1 cellular context compared by ENCODE assay signal in the genomic region with DNA sequence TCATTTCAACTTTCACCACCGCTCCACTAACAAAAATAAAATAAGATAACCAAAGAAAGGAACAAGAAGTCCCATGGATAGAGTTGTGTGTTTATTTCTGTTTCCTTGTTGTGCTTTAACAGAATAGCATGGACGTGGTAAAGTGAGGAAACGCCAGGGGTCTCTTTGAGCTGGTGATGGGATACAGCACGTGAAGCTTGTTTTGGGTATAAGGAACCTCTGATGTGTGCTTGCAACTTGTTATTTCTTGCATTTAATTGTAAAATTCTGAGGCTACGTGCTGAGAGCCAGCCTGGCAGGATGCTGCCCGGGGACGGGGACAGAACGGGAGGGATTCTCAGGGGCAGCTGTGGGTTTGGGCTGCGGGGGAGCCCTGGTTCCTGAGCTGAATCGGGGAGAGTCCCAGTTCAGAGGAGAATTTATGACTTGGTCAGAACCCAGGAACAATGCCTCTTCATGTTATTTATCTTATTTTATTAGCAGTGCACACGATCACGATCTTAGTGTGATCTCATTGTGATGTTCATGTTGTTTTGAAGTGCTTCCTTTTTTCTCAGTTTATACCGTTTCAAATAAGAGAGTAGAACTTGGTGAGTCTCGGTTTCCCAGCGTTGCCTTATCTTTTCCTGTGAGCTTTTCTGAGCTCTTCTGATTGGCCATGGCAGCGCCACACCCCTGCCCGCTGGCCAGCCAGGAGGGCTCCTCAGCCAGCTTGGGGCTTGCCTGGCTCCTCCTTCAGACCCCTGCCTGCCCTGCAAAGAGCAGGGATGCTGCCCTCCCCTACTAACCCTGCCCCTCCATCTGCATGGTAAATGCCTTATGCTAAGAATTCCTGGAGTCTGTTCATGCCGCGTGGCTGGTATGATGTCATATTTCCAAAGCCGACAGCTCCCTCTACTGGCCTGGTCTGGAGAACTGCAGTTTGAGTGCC.
TF ChIP-seq lines count a peak whose summit lies in the region.

No MANE protein-coding gene starts in this region.

TF ChIP-seq in HEK293, 187 proteins besides CTCF, POLR2A, EP300 and RAD21 (continued from another document and continues in another):
- TF ChIP-seq ZNF148 (tag by site-specific recombination; IDR thresholded peaks at IDR 0.05; ENCODE audit: borderline replicate concordance) (no peak), GFI1B (tag by site-specific recombination; IDR thresholded peaks at IDR 0.05) (no peak), YY2 (tag by site-specific recombination; IDR thresholded peaks at IDR 0.05) (no peak), ZNF366 (tag by site-specific recombination; conservative IDR thresholded peaks at IDR 0.05) (peak; percentile 74), ZNF433 (tag by site-specific recombination; IDR thresholded peaks at IDR 0.05; ENCODE audit: low read depth) (no peak), ZBTB6 (tag by site-specific recombination; IDR thresholded peaks at IDR 0.05) (no peak), ZNF394 (tag by site-specific recombination; IDR thresholded peaks at IDR 0.05; ENCODE audit: borderline replicate concordance) (peak; percentile 28; the same call in 1 of the 2 replicates), GLI4 (tag by site-specific recombination; IDR thresholded peaks at IDR 0.05) (no peak), ZNF133 (tag by site-specific recombination; IDR thresholded peaks at IDR 0.05) (no peak), ZNF571 (tag by site-specific recombination; IDR thresholded peaks at IDR 0.05) (no peak), ZFHX2 (tag by site-specific recombination; conservative IDR thresholded peaks at IDR 0.05) (no peak), ZNF248 (tag by site-specific recombination; IDR thresholded peaks at IDR 0.05) (no peak), YY1 (tag by site-specific recombination; IDR thresholded peaks at IDR 0.05) (no peak), ZNF157 (tag by site-specific recombination; IDR thresholded peaks at IDR 0.05) (no peak), ZNF26 (tag by site-specific recombination; IDR thresholded peaks at IDR 0.05) (no peak), ZNF19 (tag by site-specific recombination; IDR thresholded peaks at IDR 0.05; ENCODE audit: low read depth) (no peak), HOXD13 (CRISPR knock-in tag; IDR thresholded peaks at IDR 0.05; ENCODE audit: borderline replicate concordance) (no peak), ZNF658 (tag by site-specific recombination; IDR thresholded peaks at IDR 0.05) (no peak), ZXDB (tag by site-specific recombination; IDR thresholded peaks at IDR 0.05) (peak; percentile 92), ZNF354C (tag by site-specific recombination; IDR thresholded peaks at IDR 0.05; ENCODE audit: borderline replicate concordance, low read depth) (no peak), ZNF777 (tag by site-specific recombination; IDR thresholded peaks at IDR 0.05; ENCODE audit: borderline replicate concordance) (no peak), ZNF654 (tag by site-specific recombination; IDR thresholded peaks at IDR 0.05; ENCODE audit: low read depth) (peak; percentile 100), KLF1 (tag by site-specific recombination; IDR thresholded peaks at IDR 0.05) (peak; percentile 73), ZBTB44 (tag by site-specific recombination; IDR thresholded peaks at IDR 0.05) (peak; percentile 92), ZNF560 (tag by site-specific recombination; IDR thresholded peaks at IDR 0.05; ENCODE audit: borderline replicate concordance) (no peak), PRDM6 (tag by site-specific recombination; IDR thresholded peaks at IDR 0.05) (no peak), ZNF202 (tag by site-specific recombination; IDR thresholded peaks at IDR 0.05; ENCODE audit: borderline replicate concordance) (no peak), ZNF214 (tag by site-specific recombination; IDR thresholded peaks at IDR 0.05; ENCODE audit: borderline replicate concordance) (no peak), ZNF221 (tag by site-specific recombination; IDR thresholded peaks at IDR 0.05; ENCODE audit: borderline replicate concordance) (no peak), TRIM28 (IDR thresholded peaks at IDR 0.05; ENCODE audit: borderline replicate concordance, low read length) (peak; percentile 33; the same call in 1 of the 2 replicates), ZNF266 (tag by site-specific recombination; IDR thresholded peaks at IDR 0.05; ENCODE audit: low read depth) (no peak)
- TF ChIP-seq, protein P1, sequence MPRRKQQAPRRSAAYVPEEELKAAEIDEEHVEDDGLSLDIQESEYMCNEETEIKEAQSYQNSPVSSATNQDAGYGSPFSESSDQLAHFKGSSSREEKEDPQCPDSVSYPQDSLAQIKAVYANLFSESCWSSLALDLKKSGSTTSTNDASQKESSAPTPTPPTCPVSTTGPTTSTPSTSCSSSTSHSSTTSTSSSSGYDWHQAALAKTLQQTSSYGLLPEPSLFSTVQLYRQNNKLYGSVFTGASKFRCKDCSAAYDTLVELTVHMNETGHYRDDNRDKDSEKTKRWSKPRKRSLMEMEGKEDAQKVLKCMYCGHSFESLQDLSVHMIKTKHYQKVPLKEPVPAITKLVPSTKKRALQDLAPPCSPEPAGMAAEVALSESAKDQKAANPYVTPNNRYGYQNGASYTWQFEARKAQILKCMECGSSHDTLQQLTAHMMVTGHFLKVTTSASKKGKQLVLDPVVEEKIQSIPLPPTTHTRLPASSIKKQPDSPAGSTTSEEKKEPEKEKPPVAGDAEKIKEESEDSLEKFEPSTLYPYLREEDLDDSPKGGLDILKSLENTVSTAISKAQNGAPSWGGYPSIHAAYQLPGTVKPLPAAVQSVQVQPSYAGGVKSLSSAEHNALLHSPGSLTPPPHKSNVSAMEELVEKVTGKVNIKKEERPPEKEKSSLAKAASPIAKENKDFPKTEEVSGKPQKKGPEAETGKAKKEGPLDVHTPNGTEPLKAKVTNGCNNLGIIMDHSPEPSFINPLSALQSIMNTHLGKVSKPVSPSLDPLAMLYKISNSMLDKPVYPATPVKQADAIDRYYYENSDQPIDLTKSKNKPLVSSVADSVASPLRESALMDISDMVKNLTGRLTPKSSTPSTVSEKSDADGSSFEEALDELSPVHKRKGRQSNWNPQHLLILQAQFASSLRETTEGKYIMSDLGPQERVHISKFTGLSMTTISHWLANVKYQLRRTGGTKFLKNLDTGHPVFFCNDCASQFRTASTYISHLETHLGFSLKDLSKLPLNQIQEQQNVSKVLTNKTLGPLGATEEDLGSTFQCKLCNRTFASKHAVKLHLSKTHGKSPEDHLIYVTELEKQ (tag by site-specific recombination; IDR thresholded peaks at IDR 0.05; ENCODE audit: borderline replicate concordance) = no peak
- TF ChIP-seq, protein P2, sequence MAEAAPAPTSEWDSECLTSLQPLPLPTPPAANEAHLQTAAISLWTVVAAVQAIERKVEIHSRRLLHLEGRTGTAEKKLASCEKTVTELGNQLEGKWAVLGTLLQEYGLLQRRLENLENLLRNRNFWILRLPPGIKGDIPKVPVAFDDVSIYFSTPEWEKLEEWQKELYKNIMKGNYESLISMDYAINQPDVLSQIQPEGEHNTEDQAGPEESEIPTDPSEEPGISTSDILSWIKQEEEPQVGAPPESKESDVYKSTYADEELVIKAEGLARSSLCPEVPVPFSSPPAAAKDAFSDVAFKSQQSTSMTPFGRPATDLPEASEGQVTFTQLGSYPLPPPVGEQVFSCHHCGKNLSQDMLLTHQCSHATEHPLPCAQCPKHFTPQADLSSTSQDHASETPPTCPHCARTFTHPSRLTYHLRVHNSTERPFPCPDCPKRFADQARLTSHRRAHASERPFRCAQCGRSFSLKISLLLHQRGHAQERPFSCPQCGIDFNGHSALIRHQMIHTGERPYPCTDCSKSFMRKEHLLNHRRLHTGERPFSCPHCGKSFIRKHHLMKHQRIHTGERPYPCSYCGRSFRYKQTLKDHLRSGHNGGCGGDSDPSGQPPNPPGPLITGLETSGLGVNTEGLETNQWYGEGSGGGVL (tag by site-specific recombination; IDR thresholded peaks at IDR 0.05) = no peak
- TF ChIP-seq, protein P3, sequence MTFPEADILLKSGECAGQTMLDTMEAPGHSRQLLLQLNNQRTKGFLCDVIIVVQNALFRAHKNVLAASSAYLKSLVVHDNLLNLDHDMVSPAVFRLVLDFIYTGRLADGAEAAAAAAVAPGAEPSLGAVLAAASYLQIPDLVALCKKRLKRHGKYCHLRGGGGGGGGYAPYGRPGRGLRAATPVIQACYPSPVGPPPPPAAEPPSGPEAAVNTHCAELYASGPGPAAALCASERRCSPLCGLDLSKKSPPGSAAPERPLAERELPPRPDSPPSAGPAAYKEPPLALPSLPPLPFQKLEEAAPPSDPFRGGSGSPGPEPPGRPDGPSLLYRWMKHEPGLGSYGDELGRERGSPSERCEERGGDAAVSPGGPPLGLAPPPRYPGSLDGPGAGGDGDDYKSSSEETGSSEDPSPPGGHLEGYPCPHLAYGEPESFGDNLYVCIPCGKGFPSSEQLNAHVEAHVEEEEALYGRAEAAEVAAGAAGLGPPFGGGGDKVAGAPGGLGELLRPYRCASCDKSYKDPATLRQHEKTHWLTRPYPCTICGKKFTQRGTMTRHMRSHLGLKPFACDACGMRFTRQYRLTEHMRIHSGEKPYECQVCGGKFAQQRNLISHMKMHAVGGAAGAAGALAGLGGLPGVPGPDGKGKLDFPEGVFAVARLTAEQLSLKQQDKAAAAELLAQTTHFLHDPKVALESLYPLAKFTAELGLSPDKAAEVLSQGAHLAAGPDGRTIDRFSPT (tag by site-specific recombination; IDR thresholded peaks at IDR 0.05) = no peak
- TF ChIP-seq, protein P4, sequence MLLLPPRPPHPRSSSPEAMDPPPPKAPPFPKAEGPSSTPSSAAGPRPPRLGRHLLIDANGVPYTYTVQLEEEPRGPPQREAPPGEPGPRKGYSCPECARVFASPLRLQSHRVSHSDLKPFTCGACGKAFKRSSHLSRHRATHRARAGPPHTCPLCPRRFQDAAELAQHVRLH (tag by site-specific recombination; IDR thresholded peaks at IDR 0.05) = no peak
